23 cellular contexts compared by ENCODE assay signal in the genomic region with DNA sequence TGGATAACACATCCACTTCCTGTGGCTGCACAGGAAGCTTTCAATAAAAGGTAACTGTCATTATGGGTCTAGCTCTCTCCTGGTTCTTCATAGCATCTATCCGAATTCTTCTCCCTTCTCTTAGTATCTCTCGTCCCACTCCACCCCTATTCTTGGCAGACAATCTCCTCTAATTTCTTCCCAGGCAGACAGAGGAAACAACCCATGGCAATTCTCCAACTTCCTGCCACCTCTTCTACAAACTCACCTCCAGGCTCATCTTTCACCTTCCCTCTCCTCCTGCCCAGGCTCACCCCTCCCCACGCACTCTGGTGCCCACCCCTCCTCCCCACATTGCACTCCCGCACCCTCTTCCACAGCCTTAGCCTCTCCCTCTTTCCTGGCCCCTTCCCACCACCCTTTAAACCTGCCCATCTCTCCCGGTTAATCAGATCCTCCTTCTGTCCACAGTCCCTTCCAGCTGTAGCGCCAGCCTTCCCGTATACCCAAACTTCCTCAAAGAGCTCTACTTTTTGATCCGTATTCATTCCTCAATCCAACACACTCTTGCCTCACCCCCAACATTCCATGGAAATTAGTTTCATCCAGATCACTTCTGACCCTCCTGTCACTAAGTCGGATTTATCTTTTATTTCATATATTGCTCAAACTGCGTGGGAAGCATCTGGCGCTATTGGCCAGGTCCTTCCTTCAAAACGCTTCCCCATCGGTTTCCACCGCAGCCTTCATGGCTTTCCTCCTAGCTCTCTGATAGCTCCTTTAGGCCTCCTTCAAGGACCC. TPM values are rescaled to one million over a fixed set of nuclear protein-coding genes. Genes with fewer than 3 reads are reported as not detected.
DNase-seq lines count a peak whose midpoint lies in the region; ATAC-seq and TF ChIP-seq lines count a peak whose summit lies in the region.
"Had no signal": no experiment of that assay in that cellular context is flagged by ENCODE, and none has a peak within 500 bp of the region (broad histone marks: within the 10 kb centered on the region; RNA-seq: fewer than 3 reads in every experiment).

No MANE protein-coding gene starts in this region.

- no peak overlapping the region for H3K4me3 ChIP-seq in suprapubic skin
- H3K4me3 ChIP-seq: body of pancreas, spleen had no signal

- no peak for TF ChIP-seq EP300 in suprapubic skin (IDR thresholded peaks at IDR 0.05)

- H3K4me1 Mint-ChIP-seq in chondrocyte (ENCODE audit: low read depth) (peaks cover 64% of the 10 kb centered on the region), nephron progenitor cell (peaks cover 90% of the 10 kb centered on the region)

- H3K36me3 ChIP-seq in suprapubic skin, result no peaks in the 10 kb centered on the region
- H3K36me3 ChIP-seq: spleen had no signal

- H3K27ac Mint-ChIP-seq in chondrocyte (ENCODE audit: unreplicated experiment) (peak overlapping the region; percentile 65), nephron progenitor cell (peak overlapping the region; percentile 2)
- H3K27ac Mint-ChIP-seq: activated naive CD4-positive, alpha-beta T cell treated with anti-CD3 and anti-CD28 coated beads for 36 hours; CD8-positive, alpha-beta T cell; IgD-negative memory B cell had no signal

- H3K27me3 Mint-ChIP-seq in chondrocyte (ENCODE audit: low read depth) (no peaks in the 10 kb centered on the region), nephron progenitor cell (ENCODE audit: low read depth, poor library complexity) (peaks cover 5% of the 10 kb centered on the region)

- H3K4me3 Mint-ChIP-seq in chondrocyte (ENCODE audit: unreplicated experiment) (no peak overlapping the region), nephron progenitor cell (peak overlapping the region; percentile 52)
- H3K4me3 Mint-ChIP-seq: activated naive CD4-positive, alpha-beta T cell treated with anti-CD3 and anti-CD28 coated beads for 36 hours; CD8-positive, alpha-beta T cell had no signal

- DNase-seq in HCEC 1CT (peak; percentile 64), chondrocyte (ENCODE audit: low spot score) (no peak), nephron progenitor cell (no peak), suprapubic skin (ENCODE audit: low spot score in 2 of 2) (no peak), 8988T (no peak), NCI-H748 treated with DMSO at 0.1 percent for 48 hours (lab: John Stamatoyannopoulos, UW) (no peak)
- DNase-seq: activated naive CD4-positive, alpha-beta T cell treated with anti-CD3 and anti-CD28 coated beads for 36 hours; body of pancreas; CD8-positive, alpha-beta T cell; cortex of kidney; DND-41; left colon; NCI-H187 treated with DMSO at 0.1 percent for 48 hours; NCI-H510A; OCI-M1; SIG-M5; spleen; T-helper 1 cell; trophoblast cell had no signal

- WGBS in suprapubic skin, result 61% methylated on average over 13 of the region's 14 CpGs

- H3K27me3 ChIP-seq in suprapubic skin, result no peaks in the 10 kb centered on the region
- H3K27me3 ChIP-seq: body of pancreas had no signal

- ATAC-seq in HG03565 (IDR thresholded peaks at IDR 0.05; ENCODE audit: unreplicated experiment) (no peak), HG03108 (IDR thresholded peaks at IDR 0.05; ENCODE audit: unreplicated experiment) (no peak)
- ATAC-seq: body of pancreas; CD8-positive, alpha-beta T cell; left colon had no signal

- TF ChIP-seq CTCF in chondrocyte (IDR thresholded peaks at IDR 0.05), result no peak
- no peak for TF ChIP-seq CTCF in nephron progenitor cell (IDR thresholded peaks at IDR 0.05)
- no peak for TF ChIP-seq CTCF in suprapubic skin (IDR thresholded peaks at IDR 0.05)

- H3K9me3 Mint-ChIP-seq in chondrocyte (ENCODE audit: low read depth) (no peaks in the 10 kb centered on the region), nephron progenitor cell (no peaks in the 10 kb centered on the region)
- H3K9me3 Mint-ChIP-seq: activated naive CD4-positive, alpha-beta T cell treated with anti-CD3 and anti-CD28 coated beads for 36 hours; CD8-positive, alpha-beta T cell; IgD-negative memory B cell had no signal

- no peak for TF ChIP-seq POLR2A in suprapubic skin (IDR thresholded peaks at IDR 0.05)

- H3K36me3 Mint-ChIP-seq in chondrocyte (ENCODE audit: low read depth), result peaks cover 14% of the 10 kb centered on the region
- H3K36me3 Mint-ChIP-seq in nephron progenitor cell (ENCODE audit: low read depth), result no peaks in the 10 kb centered on the region
- H3K36me3 Mint-ChIP-seq: CD8-positive, alpha-beta T cell; IgD-negative memory B cell had no signal

- H3K9me3 ChIP-seq in suprapubic skin, result no peaks in the 10 kb centered on the region
- H3K9me3 ChIP-seq: body of pancreas, spleen had no signal

- H3K27ac ChIP-seq in suprapubic skin, result peak overlapping the region; percentile 8
- H3K27ac ChIP-seq: body of pancreas, HL-60, spleen had no signal

- peaks cover 21% of the 10 kb centered on the region for H3K4me1 ChIP-seq in suprapubic skin
- H3K4me1 ChIP-seq: body of pancreas had no signal

RNA-seq across cellular contexts. Expression of gene SHISA4, which starts 25.9 kb away (rescaled TPM):
- total RNA-seq in chondrocyte, result 29.7 to 39.1 TPM (median 37.7 TPM) in 3 replicates
- total RNA-seq in suprapubic skin, result 10 to 100 TPM in 1 of 4 donors, 1 to 10 TPM in 3; 5.3 to 19.4 (median 6.7) TPM
- total RNA-seq: CD8-positive, alpha-beta T cell had no signal

RNA-seq across cellular contexts. Expression of gene LMOD1, which starts 31.7 kb away (rescaled TPM):
- total RNA-seq in chondrocyte, result 17.7 to 83.6 TPM (median 80.5 TPM) in 3 replicates
- total RNA-seq in suprapubic skin, result 10 to 100 TPM; 13.0 to 29.9 (median 18.1) TPM
- total RNA-seq: activated naive CD4-positive, alpha-beta T cell treated with anti-CD3 and anti-CD28 coated beads for 36 hours; CD8-positive, alpha-beta T cell had no signal

RNA-seq across cellular contexts. Expression of gene TIMM17A, which starts 40.7 kb away (rescaled TPM):
- total RNA-seq in chondrocyte (62.5 to 69.6 TPM (median 68.5 TPM) in 3 replicates), suprapubic skin (10 to 100 TPM; 18.8 to 24.8 (median 21.3) TPM)
